In genomic region chr2:113173563-113174368, GRCh38 we compare ENCODE assay signal across 8 cellular contexts. TPM values are rescaled to one million over a fixed set of nuclear protein-coding genes. Genes with fewer than 3 reads are reported as not detected.
A peak's percentile ranks its signal among the peaks of the same experiment; 100 is the strongest.
DNase-seq lines count a peak whose midpoint lies in the region; ATAC-seq lines count a peak whose summit lies in the region.

Gene PSD4, plus strand, starts transcription at chr2:113173971. Its CDS starts 8,486 bp downstream, at chr2:113182457.

- peak within 1 kb of the TSS; percentile 63 for H2AK5ac ChIP-seq in mesendoderm (ENCODE audit: low read length)

- no peak within 1 kb of the TSS for H3K4me3 ChIP-seq in mesendoderm (ENCODE audit: low read length)

- H3K79me1 ChIP-seq in mesendoderm (ENCODE audit: low read length) = no peaks in the 10 kb centered on the region

- H3K79me2 ChIP-seq in mesendoderm (ENCODE audit: control insufficient read depth, insufficient read depth, low read length) = no peaks in the 10 kb centered on the region

- H3K4me2 ChIP-seq in mesendoderm (ENCODE audit: low read length) = no peak within 1 kb of the TSS

- no CpG with 5 or more reads among the region's 14 CpGs for WGBS in mesendoderm (ENCODE audit: extremely low coverage, insufficient coverage, low lambda C conversion rate)

- ATAC-seq in GM18867 (IDR thresholded peaks at IDR 0.05; ENCODE audit: unreplicated experiment) (peak; percentile 83), HG03060 (IDR thresholded peaks at IDR 0.05; ENCODE audit: low read depth, unreplicated experiment) (peak; percentile 50)

- H3K4me1 ChIP-seq in mesendoderm (ENCODE audit: control insufficient read depth, low read depth, low read length) = peaks cover 6% of the 10 kb centered on the region

- no peak within 1 kb of the TSS for H3K27ac ChIP-seq in mesendoderm (ENCODE audit: low read depth, low read length)

- no peak within 1 kb of the TSS for H3K23ac ChIP-seq in mesendoderm (ENCODE audit: low read length)

- H3K36me3 ChIP-seq in mesendoderm (ENCODE audit: control insufficient read depth, insufficient read depth, low read length) = no peaks in the 10 kb centered on the region

- H3K56ac ChIP-seq in mesendoderm (ENCODE audit: low read length) = peak within 1 kb of the TSS; percentile 65

- H3K4ac ChIP-seq in mesendoderm (ENCODE audit: low read depth, low read length) = no peak within 1 kb of the TSS

- DNase-seq in SKM-1 treated with dmso at 0.1 percent for 144 hours (lab: John Stamatoyannopoulos, UW; ENCODE audit: unreplicated experiment) (peak; percentile 94), mesendoderm (peak; percentile 79), inferior parietal cortex (ENCODE audit: extremely low spot score) (no peak), NCI-H1105 (lab: John Stamatoyannopoulos, UW) (no peak)
- peak; percentile 84 for DNase-seq in activated naive CD4-positive, alpha-beta T cell treated with Interleukin-2 at 50 U/mL for 16 hours
- peak; percentile 78 to 90 for DNase-seq in stimulated activated CD8-positive, alpha-beta memory T cell treated with anti-CD3 and anti-CD28 coated beads, Interleukin-7, amount 100 ng/mL, for 48 hours (ENCODE audit: extremely low read depth in 1 of 2, low read depth in 1 of 2)

- no peak within 1 kb of the TSS for H2BK15ac ChIP-seq in mesendoderm (replicated peaks; ENCODE audit: low read depth)

- H3K27me3 ChIP-seq in mesendoderm (ENCODE audit: insufficient read depth, low read length, poor library complexity) = no peaks in the 10 kb centered on the region

- H2BK120ac ChIP-seq in mesendoderm (ENCODE audit: low read depth, low read length) = no peak within 1 kb of the TSS

- no peak within 1 kb of the TSS for H3K9ac ChIP-seq in mesendoderm (ENCODE audit: low read length)

- H4K5ac ChIP-seq in mesendoderm (ENCODE audit: low read length) = no peak within 1 kb of the TSS

- H4K8ac ChIP-seq in mesendoderm (ENCODE audit: low read depth, low read length) = no peak within 1 kb of the TSS

- H3K18ac ChIP-seq in mesendoderm (ENCODE audit: low read length) = no peak within 1 kb of the TSS

- no peak within 1 kb of the TSS for H2BK5ac ChIP-seq in mesendoderm (ENCODE audit: low read length)

RNA-seq across cellular contexts. Expression of gene PSD4, which starts in this region (rescaled TPM):
- 0.87 TPM for polyA plus RNA-seq in mesendoderm (2013, experiment 1 of 2)
- 0.90 TPM for polyA plus RNA-seq in mesendoderm (2013, experiment 2 of 2)

Comparison
In these comparisons a context has a peak if more than half of its experiments do, and no peak if none do; other contexts are left out.
1. DNase-seq: peak in SKM-1 treated with dmso at 0.1 percent for 144 hours (single experiment), activated naive CD4-positive, alpha-beta T cell treated with Interleukin-2 at 50 U/mL for 16 hours (single experiment), mesendoderm (single experiment) and stimulated activated CD8-positive, alpha-beta memory T cell treated with anti-CD3 and anti-CD28 coated beads, Interleukin-7, amount 100 ng/mL, for 48 hours (2 of 2); none in inferior parietal cortex (single experiment) and NCI-H1105 (single experiment).